ENCODE assay signal across 11 cellular contexts in the genomic region with DNA sequence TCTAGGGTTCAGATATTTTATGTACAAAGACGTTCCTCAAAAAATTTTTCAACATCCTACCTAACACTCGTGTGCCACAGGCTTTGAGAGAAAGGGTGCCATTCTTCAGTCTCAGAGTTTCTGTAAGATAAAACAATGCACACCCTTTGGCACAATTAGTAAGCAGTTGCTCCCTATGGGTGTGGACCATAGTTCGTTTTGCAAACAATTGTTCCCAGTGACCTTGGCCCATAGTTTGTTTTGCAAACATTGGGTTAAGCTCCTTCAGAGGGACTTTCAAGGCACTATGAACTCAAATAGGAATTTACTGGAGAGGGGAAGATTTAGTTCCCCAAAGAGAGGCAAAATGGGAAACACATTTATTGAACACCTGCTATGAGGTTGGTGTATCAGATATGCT.
"Had no signal": no experiment of that assay in that cellular context is flagged by ENCODE, and none has a peak within 500 bp of the region (broad histone marks: within the 10 kb centered on the region; RNA-seq: fewer than 3 reads in every experiment).

No MANE protein-coding gene starts in this region.

- H2AFZ ChIP-seq: GM23248, GM23338 had no signal

- H3K4me1 ChIP-seq: HAP-1 had no signal

- H3K27ac Mint-ChIP-seq: GM23338, H9, HFFc6 had no signal

- H3K9me3 ChIP-seq: HAP-1 had no signal

- DNase-seq: GM23248, GOT3, H7, H9, HCEC 1CT, HFFc6 had no signal

- H3K27ac ChIP-seq: GM23248 had no signal

- H3K4me3 ChIP-seq: GM23248, GM23338, HAP-1 had no signal

- H3K36me3 ChIP-seq: HAP-1 had no signal

- H3K9ac ChIP-seq: GM23248 had no signal

- ATAC-seq: GM23338, HCT116 had no signal

- FAIRE-seq: H1, H54 had no signal

- H3K4me2 ChIP-seq: GM23338 had no signal

- H3K9me3 Mint-ChIP-seq: H9 had no signal

- H3K4me3 Mint-ChIP-seq: GM23338, H9, HFFc6 had no signal
